27 cellular contexts compared by ENCODE assay signal in genomic region chr2:202335791-202336467, GRCh38. TPM values are rescaled to one million over a fixed set of nuclear protein-coding genes. Genes with fewer than 3 reads are reported as not detected.
DNase-seq lines count a peak whose midpoint lies in the region; TF ChIP-seq lines count a peak whose summit lies in the region.
"Had no signal": no experiment of that assay in that cellular context is flagged by ENCODE, and none has a peak within 500 bp of the region (broad histone marks: within the 10 kb centered on the region; RNA-seq: fewer than 3 reads in every experiment).

No MANE protein-coding gene starts in this region.

- H3K27ac ChIP-seq in A673 (ENCODE audit: low read depth, low read length, poor library complexity, severe bottlenecking) (no peak overlapping the region), ovary (no peak overlapping the region)
- H3K27ac ChIP-seq: body of pancreas, foreskin keratinocyte, pancreas, SJCRH30, thyroid gland had no signal

- POLR2A ChIA-PET in A673 (lab: Charles Lee; ENCODE audit: low non-redundant PET): no interaction called here

- DNase-seq in A673 (ENCODE audit: low spot score): peak; percentile 45
- peak; percentile 47 for DNase-seq in EL
- DNase-seq in astrocyte of the hippocampus (ENCODE audit: low read depth, low spot score): peak; percentile 20
- DNase-seq in glomerular endothelial cell (ENCODE audit: extremely low read depth, low read depth, low spot score): peak; percentile 85
- no peak for DNase-seq in NCI-H1930 (lab: John Stamatoyannopoulos, UW)
- DNase-seq in stimulated activated CD8-positive, alpha-beta memory T cell treated with anti-CD3 and anti-CD28 coated beads, Interleukin-4, amount 100 ng/mL, for 48 hours: no peak
- no peak for DNase-seq in NOMO-1 treated with dmso at 0.1 percent for 144 hours (lab: John Stamatoyannopoulos, UW; ENCODE audit: unreplicated experiment)
- no peak for DNase-seq in ovary
- DNase-seq: activated CD4-positive, alpha-beta T cell treated with anti-CD3 and anti-CD28 coated beads for 48 hours; activated CD8-positive, alpha-beta memory T cell treated with anti-CD3 and anti-CD28 coated beads, Interleukin-2, amount 10 ng/mL, durations not matched to agents 7 days and 5 days; activated naive CD8-positive, alpha-beta T cell treated with anti-CD3 and anti-CD28 coated beads for 36 hours; body of pancreas; CD4-positive, alpha-beta memory T cell; DMS153; foreskin keratinocyte; mesendoderm; naive thymus-derived CD8-positive, alpha-beta T cell; NCI-H1092 treated with DMSO at 0.1 percent for 48 hours; NCI-H2107; NCI-H774; pancreas; SJCRH30; stimulated activated CD4-positive, alpha-beta T cell treated with anti-CD3 and anti-CD28 coated beads, Interleukin-2, amount 100 ng/mL, for 24 hours; stimulated activated naive CD4-positive, alpha-beta T cell treated with Interleukin-2 at 50 U/mL for 16 hours; T-helper 1 cell; thyroid gland had no signal

- intact Hi-C loops in A673 (cut with micrococcal nuclease; ENCODE audit: unreplicated experiment): no loop called here
- intact Hi-C loops in ovary (cut with DNase I): no loop called here

- no peak for TF ChIP-seq POLR2A in ovary (IDR thresholded peaks at IDR 0.05)

- no peak overlapping the region for H3K4me3 ChIP-seq in A673 (ENCODE audit: low read depth, low read length, poor library complexity, severe bottlenecking)
- H3K4me3 ChIP-seq in ovary: no peak overlapping the region
- H3K4me3 ChIP-seq: body of pancreas, HAP-1, pancreas, SJCRH30, thyroid gland had no signal

- CTCF ChIA-PET in A673 (lab: Charles Lee): no interaction called here

- no peak for TF ChIP-seq EP300 in ovary (IDR thresholded peaks at IDR 0.05)

- no peaks in the 10 kb centered on the region for H3K36me3 ChIP-seq in A673 (ENCODE audit: insufficient read depth, low read length, poor library complexity, severe bottlenecking)
- H3K36me3 ChIP-seq in ovary: no peaks in the 10 kb centered on the region
- H3K36me3 ChIP-seq: HAP-1, pancreas, SJCRH30, thyroid gland had no signal

- H3K27me3 ChIP-seq in A673 (replicated peaks; ENCODE audit: insufficient read depth, low read depth, low read length, poor library complexity) (no peaks in the 10 kb centered on the region), ovary (no peaks in the 10 kb centered on the region)
- H3K27me3 ChIP-seq: body of pancreas, foreskin keratinocyte, pancreas, SJCRH30, thyroid gland had no signal

- TF ChIP-seq CTCF in A673 (conservative IDR thresholded peaks at IDR 0.05; ENCODE audit: low read depth, low read length) (no peak), ovary (IDR thresholded peaks at IDR 0.05) (no peak)

- 93 to 97% (median 94%) methylated on average over 3 to 6 of the region's 6 CpGs for WGBS in ovary, 3 donors

- H3K4me1 ChIP-seq in A673 (ENCODE audit: insufficient read depth, low read length, poor library complexity, severe bottlenecking) (peaks cover 17% of the 10 kb centered on the region), ovary (ENCODE audit: insufficient read depth) (no peaks in the 10 kb centered on the region)
- H3K4me1 ChIP-seq: body of pancreas, HAP-1, pancreas, SJCRH30 had no signal

- no peaks in the 10 kb centered on the region for H3K9me3 ChIP-seq in A673 (ENCODE audit: low read depth, low read length, poor library complexity, severe bottlenecking)
- H3K9me3 ChIP-seq in ovary: no peaks in the 10 kb centered on the region
- H3K9me3 ChIP-seq: body of pancreas, HAP-1, pancreas, SJCRH30, thyroid gland had no signal

- no TSS peak for BruUV-seq in A673 (replicated peaks; lab: Mats Ljungman, UMichigan)

RNA-seq across cellular contexts. Expression of gene BMPR2, which starts 40.2 kb away (rescaled TPM):
- total RNA-seq in A673 (2021) (32.0 and 34.9 TPM in 2 replicates), glomerular endothelial cell (101 and 141 TPM in 2 replicates), ovary (10 to 100 TPM; 37.8 to 55.5 (median 48.2) TPM)
- polyA plus RNA-seq in ovary: 10 to 100 TPM; 14.5 to 39.4 TPM

Comparison
In these comparisons a context has a peak if more than half of its experiments do, and no peak if none do; other contexts are left out.
1. DNase-seq: peak in A673 (single experiment), EL (single experiment), astrocyte of the hippocampus (single experiment) and glomerular endothelial cell (single experiment); none in NCI-H1930 (0 of 2), stimulated activated CD8-positive, alpha-beta memory T cell treated with anti-CD3 and anti-CD28 coated beads, Interleukin-4, amount 100 ng/mL, for 48 hours (single experiment), NOMO-1 treated with dmso at 0.1 percent for 144 hours (single experiment) and ovary (0 of 5).